16 cellular contexts compared by ENCODE assay signal in the genomic region with DNA sequence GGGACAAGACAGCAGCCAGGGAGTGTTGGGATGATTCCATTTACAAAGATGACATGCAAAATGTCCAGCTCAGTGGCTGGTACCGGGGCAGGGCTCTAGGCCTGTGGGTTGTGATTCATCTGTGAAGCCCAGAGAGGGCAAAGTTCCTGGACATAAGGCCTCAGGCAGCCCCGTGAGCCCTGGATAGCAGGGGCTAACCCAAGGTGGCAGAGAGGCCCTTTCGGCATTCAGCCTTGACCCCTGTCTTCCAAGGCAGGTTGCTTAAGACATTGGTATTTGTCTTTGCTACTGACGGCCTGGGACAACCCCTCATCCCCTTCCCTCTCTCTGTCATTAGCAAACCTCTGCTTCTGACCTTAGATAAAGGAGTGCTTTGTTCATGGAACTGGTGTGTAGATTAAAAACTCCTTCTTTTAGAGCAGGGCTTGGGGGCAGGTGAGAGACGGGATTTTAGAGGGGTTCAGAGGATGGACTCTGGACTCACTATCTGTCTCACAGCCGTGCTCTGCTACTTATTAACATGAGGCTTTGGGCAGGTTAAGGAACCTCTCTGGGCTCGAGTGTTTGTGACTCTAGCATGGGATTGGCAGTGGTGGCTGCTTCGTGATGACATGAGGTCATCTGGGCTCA. TPM values are rescaled to one million over a fixed set of nuclear protein-coding genes. Genes with fewer than 3 reads are reported as not detected.
DNase-seq lines count a peak whose midpoint lies in the region; TF ChIP-seq lines count a peak whose summit lies in the region.
"Had no signal": no experiment of that assay in that cellular context is flagged by ENCODE, and none has a peak within 500 bp of the region (broad histone marks: within the 10 kb centered on the region; RNA-seq: fewer than 3 reads in every experiment).

No MANE protein-coding gene starts in this region.

- intact Hi-C loops in left ventricle myocardium inferior (cut with micrococcal nuclease), result no loop called here
- intact Hi-C loops in dendritic cell treated with granulocyte-macrophage colony-stimulating factor and Interleukin-4, amounts not matched to agents 40 ng/mL and 50 ng/mL, for 4 days (cut with micrococcal nuclease), result no loop called here
- intact Hi-C loops in CD4-positive, alpha-beta memory T cell (cut with micrococcal nuclease), result no loop called here

- no peaks in the 10 kb centered on the region for H3K27me3 Mint-ChIP-seq in dendritic cell treated with granulocyte-macrophage colony-stimulating factor and Interleukin-4, amounts not matched to agents 40 ng/mL and 50 ng/mL, for 4 days
- H3K27me3 Mint-ChIP-seq in CD4-positive, alpha-beta memory T cell, result peaks cover 8% of the 10 kb centered on the region in 2 donors

- peaks cover 69% of the 10 kb centered on the region for H3K4me1 Mint-ChIP-seq in dendritic cell treated with granulocyte-macrophage colony-stimulating factor and Interleukin-4, amounts not matched to agents 40 ng/mL and 50 ng/mL, for 4 days (ENCODE audit: low read depth)
- H3K4me1 Mint-ChIP-seq in CD4-positive, alpha-beta memory T cell, result no peaks in the 10 kb centered on the region

- peak overlapping the region; percentile 8 for H3K27ac ChIP-seq in left ventricle myocardium inferior (replicated peaks)
- H3K27ac ChIP-seq in right atrium auricular region, result no peak overlapping the region
- H3K27ac ChIP-seq in CD4-positive, alpha-beta memory T cell (ENCODE audit: low read depth, low read length), result no peak overlapping the region
- H3K27ac ChIP-seq: testis had no signal

- H3K9me3 ChIP-seq in left ventricle myocardium inferior (replicated peaks) (no peaks in the 10 kb centered on the region), right atrium auricular region (no peaks in the 10 kb centered on the region), mucosa of stomach (ENCODE audit: control insufficient read depth, low read length) (no peaks in the 10 kb centered on the region)
- no peaks in the 10 kb centered on the region for H3K9me3 ChIP-seq in CD4-positive, alpha-beta memory T cell (ENCODE audit: control insufficient read depth in 1 of 2, low read length in 2 of 2)
- H3K9me3 ChIP-seq: testis had no signal

- POLR2A ChIA-PET in CD4-positive, alpha-beta memory T cell (lab: Charles Lee; ENCODE audit: partially characterized antibody), result no interaction called here

- H3K27me3 ChIP-seq in left ventricle myocardium inferior (ENCODE audit: low read depth), result no peaks in the 10 kb centered on the region
- no peaks in the 10 kb centered on the region for H3K27me3 ChIP-seq in right atrium auricular region
- H3K27me3 ChIP-seq in mucosa of stomach (ENCODE audit: control insufficient read depth, insufficient read depth, low read length), result no peaks in the 10 kb centered on the region
- no peaks in the 10 kb centered on the region for H3K27me3 ChIP-seq in CD4-positive, alpha-beta memory T cell (ENCODE audit: insufficient read depth, low read length)
- H3K27me3 ChIP-seq: testis had no signal

- H3K36me3 ChIP-seq in left ventricle myocardium inferior, result no peaks in the 10 kb centered on the region
- no peaks in the 10 kb centered on the region for H3K36me3 ChIP-seq in right atrium auricular region
- H3K36me3 ChIP-seq in mucosa of stomach (ENCODE audit: control insufficient read depth, insufficient read depth, low read length), result no peaks in the 10 kb centered on the region
- no peaks in the 10 kb centered on the region for H3K36me3 ChIP-seq in CD4-positive, alpha-beta memory T cell (ENCODE audit: insufficient read depth, low read length)

- CTCF ChIA-PET in CD4-positive, alpha-beta memory T cell (lab: Charles Lee; ENCODE audit: partially characterized antibody), result no interaction called here

- no peak overlapping the region for H3K4me3 Mint-ChIP-seq in dendritic cell treated with granulocyte-macrophage colony-stimulating factor and Interleukin-4, amounts not matched to agents 40 ng/mL and 50 ng/mL, for 4 days
- no peak overlapping the region for H3K4me3 Mint-ChIP-seq in CD4-positive, alpha-beta memory T cell
- H3K4me3 Mint-ChIP-seq: activated CD8-positive, alpha-beta T cell treated with anti-CD3 and anti-CD28 coated beads for 36 hours had no signal

- H3K9me3 Mint-ChIP-seq in dendritic cell treated with granulocyte-macrophage colony-stimulating factor and Interleukin-4, amounts not matched to agents 40 ng/mL and 50 ng/mL, for 4 days, result no peaks in the 10 kb centered on the region
- peaks cover 0 to 1% (median 0%) of the 10 kb centered on the region in 8 donors for H3K9me3 Mint-ChIP-seq in CD4-positive, alpha-beta memory T cell
- H3K9me3 Mint-ChIP-seq: activated CD8-positive, alpha-beta T cell treated with anti-CD3 and anti-CD28 coated beads for 36 hours; activated T-helper 2 cell treated with anti-CD3 and anti-CD28 coated beads, Interferon-gamma antibody, Interleukin-2, Interleukin-4, amounts not matched to agents 10 μg/mL and 5 μg/mL and 100 μg/mL, durations not matched to agents 14 hours and 24 hours and 36 hours had no signal

- peak overlapping the region; percentile 33 for H3K27ac Mint-ChIP-seq in dendritic cell treated with granulocyte-macrophage colony-stimulating factor and Interleukin-4, amounts not matched to agents 40 ng/mL and 50 ng/mL, for 4 days
- H3K27ac Mint-ChIP-seq in CD4-positive, alpha-beta memory T cell, result no peak overlapping the region
- H3K27ac Mint-ChIP-seq: activated CD8-positive, alpha-beta T cell treated with anti-CD3 and anti-CD28 coated beads for 36 hours; activated T-helper 2 cell treated with anti-CD3 and anti-CD28 coated beads, Interferon-gamma antibody, Interleukin-2, Interleukin-4, amounts not matched to agents 10 μg/mL and 5 μg/mL and 100 μg/mL, durations not matched to agents 14 hours and 24 hours and 36 hours had no signal

- TF ChIP-seq CTCF in left ventricle myocardium inferior (IDR thresholded peaks at IDR 0.05; ENCODE audit: borderline replicate concordance), result no peak
- TF ChIP-seq CTCF in right atrium auricular region (IDR thresholded peaks at IDR 0.05), result no peak

- peak overlapping the region; percentile 11 for H3K9ac ChIP-seq in mucosa of stomach (ENCODE audit: low read length)

- H3K4me3 ChIP-seq in left ventricle myocardium inferior (no peak overlapping the region), right atrium auricular region (no peak overlapping the region), mucosa of stomach (ENCODE audit: low read length) (no peak overlapping the region)
- no peak overlapping the region for H3K4me3 ChIP-seq in CD4-positive, alpha-beta memory T cell (ENCODE audit: low read length in 2 of 2)
- H3K4me3 ChIP-seq: testis had no signal

- DNase-seq in left ventricle myocardium inferior (no peak), right atrium auricular region (ENCODE audit: low spot score) (no peak), GM19238 (ENCODE audit: insufficient read length, low spot score) (no peak)
- DNase-seq in CD4-positive, alpha-beta memory T cell, result no peak
- DNase-seq in stimulated activated CD4-positive, alpha-beta T cell treated with anti-CD3 and anti-CD28 coated beads, Interleukin-4, amount 100 ng/mL, for 4 hours, result no peak
- DNase-seq in stimulated activated CD4-positive, alpha-beta T cell treated with anti-CD3 and anti-CD28 coated beads, Interleukin-2, amount 100 ng/mL, for 24 hours, result no peak
- DNase-seq: activated CD8-positive, alpha-beta T cell treated with anti-CD3 and anti-CD28 coated beads for 36 hours; effector memory CD4-positive, alpha-beta T cell; KG1; NCI-H146; SHP77; T1000; testis had no signal

- H3K4me1 ChIP-seq in left ventricle myocardium inferior (peaks cover 28% of the 10 kb centered on the region), right atrium auricular region (peaks cover 0 to 5% of the 10 kb centered on the region in 2 donors), mucosa of stomach (ENCODE audit: control insufficient read depth, insufficient read depth, low read length) (peaks cover 72% of the 10 kb centered on the region)
- no peaks in the 10 kb centered on the region for H3K4me1 ChIP-seq in CD4-positive, alpha-beta memory T cell (ENCODE audit: insufficient read depth, low read length)
- H3K4me1 ChIP-seq: testis had no signal

- H3K36me3 Mint-ChIP-seq in dendritic cell treated with granulocyte-macrophage colony-stimulating factor and Interleukin-4, amounts not matched to agents 40 ng/mL and 50 ng/mL, for 4 days (ENCODE audit: low read depth), result peaks cover 60% of the 10 kb centered on the region
- no peaks in the 10 kb centered on the region for H3K36me3 Mint-ChIP-seq in CD4-positive, alpha-beta memory T cell

RNA-seq across cellular contexts. Expression of gene TMEM51, which starts 36.3 kb away (rescaled TPM):
- total RNA-seq in left ventricle myocardium inferior (4.1 TPM), right atrium auricular region (1 to 10 TPM; 3.2 to 6.6 TPM)
- total RNA-seq in CD4-positive, alpha-beta memory T cell, result under 1 TPM; 0.47 to 0.61 TPM
- not detected for polyA plus RNA-seq in CD4-positive, alpha-beta memory T cell
- total RNA-seq: activated CD8-positive, alpha-beta T cell treated with anti-CD3 and anti-CD28 coated beads for 36 hours had no signal

RNA-seq across cellular contexts. Expression of gene FHAD1, which starts 57.2 kb away (rescaled TPM):
- total RNA-seq in left ventricle myocardium inferior, result not detected
- total RNA-seq in right atrium auricular region, result not detected
- total RNA-seq in CD4-positive, alpha-beta memory T cell, result not detected
- polyA plus RNA-seq in CD4-positive, alpha-beta memory T cell, result under 1 TPM in 1 of 2 donors, not detected in 1; 0.03 TPM
- total RNA-seq: activated T-helper 2 cell treated with anti-CD3 and anti-CD28 coated beads, Interferon-gamma antibody, Interleukin-2, Interleukin-4, amounts not matched to agents 10 μg/mL and 5 μg/mL and 100 μg/mL, durations not matched to agents 14 hours and 24 hours and 36 hours had no signal
